In the genomic region with DNA sequence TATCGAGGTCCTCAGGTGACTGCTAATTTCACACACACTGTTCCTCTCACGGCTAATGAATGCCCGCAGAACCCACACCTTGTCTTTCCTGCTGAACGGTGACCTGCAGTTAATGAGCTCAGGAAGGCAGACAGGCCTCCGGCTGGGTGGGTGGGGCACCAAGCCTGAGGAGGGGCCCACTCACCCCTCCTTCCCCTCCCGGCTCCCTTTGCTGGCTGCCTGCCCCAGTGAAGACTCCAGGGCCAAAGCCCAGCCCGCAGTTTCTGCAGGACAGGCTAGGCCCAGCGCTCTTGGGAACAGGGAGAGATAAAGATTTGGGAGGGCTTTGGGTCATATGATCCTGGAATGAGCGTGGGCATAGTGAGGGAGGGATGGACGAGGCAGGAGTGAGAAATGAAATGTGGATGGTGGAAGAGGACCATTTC, we compare ENCODE assay signal across 9 cellular contexts. TPM values are rescaled to one million over a fixed set of nuclear protein-coding genes. Genes with fewer than 3 reads are reported as not detected.
DNase-seq lines count a peak whose midpoint lies in the region; ATAC-seq and TF ChIP-seq lines count a peak whose summit lies in the region.
"Had no signal": no experiment of that assay in that cellular context is flagged by ENCODE, and none has a peak within 500 bp of the region (broad histone marks: within the 10 kb centered on the region; RNA-seq: fewer than 3 reads in every experiment).

No MANE protein-coding gene starts in this region.

- H3K27ac ChIP-seq in BLaER1: no peak overlapping the region

- CTCF ChIA-PET in activated naive CD4-positive, alpha-beta T cell treated with anti-CD3 and anti-CD28 coated beads, Interleukin-2, amount 10 ng/mL, durations not matched to agents 7 days and 5 days (lab: Charles Lee): interaction anchor here (1.4 kb wide), 1 partner anchor 30 kb away, joined by 5 read pairs; no protein-coding TSS in a partner anchor

- H4K20me1 ChIP-seq in BLaER1: peaks cover 36% of the 10 kb centered on the region

- H3K4me2 ChIP-seq in BLaER1: peak overlapping the region; percentile 48

- no peaks in the 10 kb centered on the region for H3K27me3 Mint-ChIP-seq in chondrocyte (ENCODE audit: low read depth)
- H3K27me3 Mint-ChIP-seq in stimulated activated naive CD8-positive, alpha-beta T cell treated with anti-CD3 and anti-CD28 coated beads, Interleukin-15, amount 100 ng/mL, for 72 hours: peaks cover 56% of the 10 kb centered on the region
- H3K27me3 Mint-ChIP-seq in activated naive CD4-positive, alpha-beta T cell treated with anti-CD3 and anti-CD28 coated beads, Interleukin-2, amount 10 ng/mL, durations not matched to agents 7 days and 5 days: peaks cover 62% of the 10 kb centered on the region

- H3K4me1 ChIP-seq in BLaER1: peaks cover 56% of the 10 kb centered on the region

- no peak for TF ChIP-seq CTCF in chondrocyte (IDR thresholded peaks at IDR 0.05)

- H3K36me3 ChIP-seq in BLaER1: no peaks in the 10 kb centered on the region

- no peaks in the 10 kb centered on the region for H3K9me3 ChIP-seq in BLaER1

- H3K9ac ChIP-seq in BLaER1: no peak overlapping the region

- H3K27ac Mint-ChIP-seq in chondrocyte (ENCODE audit: unreplicated experiment): peak overlapping the region; percentile 56
- H3K27ac Mint-ChIP-seq in stimulated activated naive CD8-positive, alpha-beta T cell treated with anti-CD3 and anti-CD28 coated beads, Interleukin-15, amount 100 ng/mL, for 72 hours: no peak overlapping the region
- H3K27ac Mint-ChIP-seq in activated naive CD4-positive, alpha-beta T cell treated with anti-CD3 and anti-CD28 coated beads, Interleukin-2, amount 10 ng/mL, durations not matched to agents 7 days and 5 days: no peak overlapping the region
- H3K27ac Mint-ChIP-seq: T-helper 1 cell treated with Interleukin-12 subunit alpha and Interleukin-12 subunit beta and Interleukin-4 antibody, amounts not matched to agents 30 μg/mL and 1 μg/mL, for 36 hours had no signal

- no peak overlapping the region for H3K4me3 ChIP-seq in BLaER1

- H3K36me3 Mint-ChIP-seq in chondrocyte (ENCODE audit: low read depth): no peaks in the 10 kb centered on the region
- H3K36me3 Mint-ChIP-seq in activated naive CD4-positive, alpha-beta T cell treated with anti-CD3 and anti-CD28 coated beads, Interleukin-2, amount 10 ng/mL, durations not matched to agents 7 days and 5 days: no peaks in the 10 kb centered on the region

- no peak overlapping the region for H3K4me3 Mint-ChIP-seq in chondrocyte (ENCODE audit: unreplicated experiment)
- H3K4me3 Mint-ChIP-seq in stimulated activated naive CD8-positive, alpha-beta T cell treated with anti-CD3 and anti-CD28 coated beads, Interleukin-15, amount 100 ng/mL, for 72 hours: no peak overlapping the region
- no peak overlapping the region for H3K4me3 Mint-ChIP-seq in activated naive CD4-positive, alpha-beta T cell treated with anti-CD3 and anti-CD28 coated beads, Interleukin-2, amount 10 ng/mL, durations not matched to agents 7 days and 5 days
- H3K4me3 Mint-ChIP-seq: T-helper 1 cell treated with Interleukin-12 subunit alpha and Interleukin-12 subunit beta and Interleukin-4 antibody, amounts not matched to agents 30 μg/mL and 1 μg/mL, for 36 hours had no signal

- H3K9me3 Mint-ChIP-seq in chondrocyte (ENCODE audit: low read depth): no peaks in the 10 kb centered on the region
- no peaks in the 10 kb centered on the region for H3K9me3 Mint-ChIP-seq in stimulated activated naive CD8-positive, alpha-beta T cell treated with anti-CD3 and anti-CD28 coated beads, Interleukin-15, amount 100 ng/mL, for 72 hours
- H3K9me3 Mint-ChIP-seq in activated naive CD4-positive, alpha-beta T cell treated with anti-CD3 and anti-CD28 coated beads, Interleukin-2, amount 10 ng/mL, durations not matched to agents 7 days and 5 days: no peaks in the 10 kb centered on the region
- H3K9me3 Mint-ChIP-seq: T-helper 1 cell treated with Interleukin-12 subunit alpha and Interleukin-12 subunit beta and Interleukin-4 antibody, amounts not matched to agents 30 μg/mL and 1 μg/mL, for 36 hours had no signal

- no peak for ATAC-seq in stimulated activated naive CD8-positive, alpha-beta T cell treated with anti-CD3 and anti-CD28 coated beads, Interleukin-15, amount 100 ng/mL, for 72 hours
- no peak for ATAC-seq in HG03378 (IDR thresholded peaks at IDR 0.05; ENCODE audit: unreplicated experiment)
- ATAC-seq in GM18858 (IDR thresholded peaks at IDR 0.05; ENCODE audit: unreplicated experiment): no peak

- DNase-seq in NCI-H2081 treated with DMSO at 0.1 percent for 48 hours (lab: John Stamatoyannopoulos, UW) (peak; percentile 75), chondrocyte (ENCODE audit: low spot score) (no peak), midbrain (lab: John Stamatoyannopoulos, UW) (peak; percentile 28)
- DNase-seq in stimulated activated naive CD8-positive, alpha-beta T cell treated with anti-CD3 and anti-CD28 coated beads, Interleukin-15, amount 100 ng/mL, for 72 hours: no peak
- DNase-seq in activated naive CD4-positive, alpha-beta T cell treated with anti-CD3 and anti-CD28 coated beads, Interleukin-2, amount 10 ng/mL, durations not matched to agents 7 days and 5 days: no peak

- peaks cover 50% of the 10 kb centered on the region for H3K27me3 ChIP-seq in BLaER1

- peaks cover 28% of the 10 kb centered on the region for H3K4me1 Mint-ChIP-seq in chondrocyte (ENCODE audit: low read depth)
- peaks cover 12% of the 10 kb centered on the region for H3K4me1 Mint-ChIP-seq in stimulated activated naive CD8-positive, alpha-beta T cell treated with anti-CD3 and anti-CD28 coated beads, Interleukin-15, amount 100 ng/mL, for 72 hours
- H3K4me1 Mint-ChIP-seq in activated naive CD4-positive, alpha-beta T cell treated with anti-CD3 and anti-CD28 coated beads, Interleukin-2, amount 10 ng/mL, durations not matched to agents 7 days and 5 days: peaks cover 7% of the 10 kb centered on the region

RNA-seq across cellular contexts. Expression of a gene that starts 26.4 kb away (rescaled TPM):
- 1.1 to 3.2 TPM (median 1.7 TPM) in 3 replicates for total RNA-seq in chondrocyte

Comparison
In these comparisons a context has a peak if more than half of its experiments do, and no peak if none do; other contexts are left out.
1. DNase-seq: peak in NCI-H2081 treated with DMSO at 0.1 percent for 48 hours (single experiment) and midbrain (single experiment); none in chondrocyte (single experiment), stimulated activated naive CD8-positive, alpha-beta T cell treated with anti-CD3 and anti-CD28 coated beads, Interleukin-15, amount 100 ng/mL, for 72 hours (0 of 2) and activated naive CD4-positive, alpha-beta T cell treated with anti-CD3 and anti-CD28 coated beads, Interleukin-2, amount 10 ng/mL, durations not matched to agents 7 days and 5 days (single experiment).